In genomic region chr9:129319938-129320481, GRCh38 we compare ENCODE assay signal across 1 cellular context.
TF ChIP-seq lines count a peak whose summit lies in the region.

No MANE protein-coding gene starts in this region.

TF ChIP-seq in H1, 55 proteins besides CTCF, POLR2A, EP300 and RAD21 (continued from another document):
- TF ChIP-seq, protein P1, sequence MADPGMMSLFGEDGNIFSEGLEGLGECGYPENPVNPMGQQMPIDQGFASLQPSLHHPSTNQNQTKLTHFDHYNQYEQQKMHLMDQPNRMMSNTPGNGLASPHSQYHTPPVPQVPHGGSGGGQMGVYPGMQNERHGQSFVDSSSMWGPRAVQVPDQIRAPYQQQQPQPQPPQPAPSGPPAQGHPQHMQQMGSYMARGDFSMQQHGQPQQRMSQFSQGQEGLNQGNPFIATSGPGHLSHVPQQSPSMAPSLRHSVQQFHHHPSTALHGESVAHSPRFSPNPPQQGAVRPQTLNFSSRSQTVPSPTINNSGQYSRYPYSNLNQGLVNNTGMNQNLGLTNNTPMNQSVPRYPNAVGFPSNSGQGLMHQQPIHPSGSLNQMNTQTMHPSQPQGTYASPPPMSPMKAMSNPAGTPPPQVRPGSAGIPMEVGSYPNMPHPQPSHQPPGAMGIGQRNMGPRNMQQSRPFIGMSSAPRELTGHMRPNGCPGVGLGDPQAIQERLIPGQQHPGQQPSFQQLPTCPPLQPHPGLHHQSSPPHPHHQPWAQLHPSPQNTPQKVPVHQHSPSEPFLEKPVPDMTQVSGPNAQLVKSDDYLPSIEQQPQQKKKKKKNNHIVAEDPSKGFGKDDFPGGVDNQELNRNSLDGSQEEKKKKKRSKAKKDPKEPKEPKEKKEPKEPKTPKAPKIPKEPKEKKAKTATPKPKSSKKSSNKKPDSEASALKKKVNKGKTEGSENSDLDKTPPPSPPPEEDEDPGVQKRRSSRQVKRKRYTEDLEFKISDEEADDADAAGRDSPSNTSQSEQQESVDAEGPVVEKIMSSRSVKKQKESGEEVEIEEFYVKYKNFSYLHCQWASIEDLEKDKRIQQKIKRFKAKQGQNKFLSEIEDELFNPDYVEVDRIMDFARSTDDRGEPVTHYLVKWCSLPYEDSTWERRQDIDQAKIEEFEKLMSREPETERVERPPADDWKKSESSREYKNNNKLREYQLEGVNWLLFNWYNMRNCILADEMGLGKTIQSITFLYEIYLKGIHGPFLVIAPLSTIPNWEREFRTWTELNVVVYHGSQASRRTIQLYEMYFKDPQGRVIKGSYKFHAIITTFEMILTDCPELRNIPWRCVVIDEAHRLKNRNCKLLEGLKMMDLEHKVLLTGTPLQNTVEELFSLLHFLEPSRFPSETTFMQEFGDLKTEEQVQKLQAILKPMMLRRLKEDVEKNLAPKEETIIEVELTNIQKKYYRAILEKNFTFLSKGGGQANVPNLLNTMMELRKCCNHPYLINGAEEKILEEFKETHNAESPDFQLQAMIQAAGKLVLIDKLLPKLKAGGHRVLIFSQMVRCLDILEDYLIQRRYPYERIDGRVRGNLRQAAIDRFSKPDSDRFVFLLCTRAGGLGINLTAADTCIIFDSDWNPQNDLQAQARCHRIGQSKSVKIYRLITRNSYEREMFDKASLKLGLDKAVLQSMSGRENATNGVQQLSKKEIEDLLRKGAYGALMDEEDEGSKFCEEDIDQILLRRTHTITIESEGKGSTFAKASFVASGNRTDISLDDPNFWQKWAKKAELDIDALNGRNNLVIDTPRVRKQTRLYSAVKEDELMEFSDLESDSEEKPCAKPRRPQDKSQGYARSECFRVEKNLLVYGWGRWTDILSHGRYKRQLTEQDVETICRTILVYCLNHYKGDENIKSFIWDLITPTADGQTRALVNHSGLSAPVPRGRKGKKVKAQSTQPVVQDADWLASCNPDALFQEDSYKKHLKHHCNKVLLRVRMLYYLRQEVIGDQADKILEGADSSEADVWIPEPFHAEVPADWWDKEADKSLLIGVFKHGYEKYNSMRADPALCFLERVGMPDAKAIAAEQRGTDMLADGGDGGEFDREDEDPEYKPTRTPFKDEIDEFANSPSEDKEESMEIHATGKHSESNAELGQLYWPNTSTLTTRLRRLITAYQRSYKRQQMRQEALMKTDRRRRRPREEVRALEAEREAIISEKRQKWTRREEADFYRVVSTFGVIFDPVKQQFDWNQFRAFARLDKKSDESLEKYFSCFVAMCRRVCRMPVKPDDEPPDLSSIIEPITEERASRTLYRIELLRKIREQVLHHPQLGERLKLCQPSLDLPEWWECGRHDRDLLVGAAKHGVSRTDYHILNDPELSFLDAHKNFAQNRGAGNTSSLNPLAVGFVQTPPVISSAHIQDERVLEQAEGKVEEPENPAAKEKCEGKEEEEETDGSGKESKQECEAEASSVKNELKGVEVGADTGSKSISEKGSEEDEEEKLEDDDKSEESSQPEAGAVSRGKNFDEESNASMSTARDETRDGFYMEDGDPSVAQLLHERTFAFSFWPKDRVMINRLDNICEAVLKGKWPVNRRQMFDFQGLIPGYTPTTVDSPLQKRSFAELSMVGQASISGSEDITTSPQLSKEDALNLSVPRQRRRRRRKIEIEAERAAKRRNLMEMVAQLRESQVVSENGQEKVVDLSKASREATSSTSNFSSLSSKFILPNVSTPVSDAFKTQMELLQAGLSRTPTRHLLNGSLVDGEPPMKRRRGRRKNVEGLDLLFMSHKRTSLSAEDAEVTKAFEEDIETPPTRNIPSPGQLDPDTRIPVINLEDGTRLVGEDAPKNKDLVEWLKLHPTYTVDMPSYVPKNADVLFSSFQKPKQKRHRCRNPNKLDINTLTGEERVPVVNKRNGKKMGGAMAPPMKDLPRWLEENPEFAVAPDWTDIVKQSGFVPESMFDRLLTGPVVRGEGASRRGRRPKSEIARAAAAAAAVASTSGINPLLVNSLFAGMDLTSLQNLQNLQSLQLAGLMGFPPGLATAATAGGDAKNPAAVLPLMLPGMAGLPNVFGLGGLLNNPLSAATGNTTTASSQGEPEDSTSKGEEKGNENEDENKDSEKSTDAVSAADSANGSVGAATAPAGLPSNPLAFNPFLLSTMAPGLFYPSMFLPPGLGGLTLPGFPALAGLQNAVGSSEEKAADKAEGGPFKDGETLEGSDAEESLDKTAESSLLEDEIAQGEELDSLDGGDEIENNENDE (IDR thresholded peaks at IDR 0.05; ENCODE audit: insufficient replicate concordance, low read length) = no peak
- TF ChIP-seq TEAD4 (IDR thresholded peaks at IDR 0.05; ENCODE audit: low read depth, low read length) = no peak
- TF ChIP-seq SAP30 (IDR thresholded peaks at IDR 0.05; ENCODE audit: insufficient read depth, insufficient replicate concordance, low read length) = no peak
- no peak for TF ChIP-seq SRF (IDR thresholded peaks at IDR 0.05; ENCODE audit: low read depth, low read length)
- no peak for TF ChIP-seq CBX5 (IDR thresholded peaks at IDR 0.05; ENCODE audit: low read depth, low read length)
- no peak for TF ChIP-seq NANOG (IDR thresholded peaks at IDR 0.05; ENCODE audit: insufficient read depth, low read depth, low read length, poor library complexity, severe bottlenecking)
TF ChIP-seq in H1: peak in this region for 0.
